ENCODE assay signal across 20 cellular contexts in the genomic region with DNA sequence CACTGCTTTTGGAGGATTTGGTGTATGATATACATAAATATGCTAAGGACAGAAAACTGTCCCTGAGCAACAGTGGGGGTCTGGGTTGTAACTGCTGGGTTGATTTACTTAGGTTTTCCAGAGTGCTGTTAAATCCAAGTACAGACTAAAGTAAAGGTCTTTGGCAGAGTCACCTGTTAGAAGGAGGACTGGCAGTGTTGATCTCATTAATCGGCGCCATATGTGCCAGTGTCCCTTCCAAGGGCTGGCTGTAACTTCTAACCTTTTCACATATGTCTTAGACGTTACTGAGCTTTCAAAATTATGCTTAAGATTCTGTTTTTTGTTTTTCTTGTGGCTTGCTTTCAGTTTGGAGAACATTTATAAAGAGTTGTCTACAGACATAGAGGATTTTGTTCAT.
"Had no signal": no experiment of that assay in that cellular context is flagged by ENCODE, and none has a peak within 500 bp of the region (broad histone marks: within the 10 kb centered on the region; RNA-seq: fewer than 3 reads in every experiment).

No MANE protein-coding gene starts in this region.

- ATAC-seq: activated CD4-positive, alpha-beta T cell treated with anti-CD3 and anti-CD28 coated beads for 36 hours; activated CD8-positive, alpha-beta T cell treated with anti-CD3 and anti-CD28 coated beads for 36 hours; activated T-cell treated with anti-CD3 and anti-CD28 coated beads, Interleukin-2, amount 50 U/mL, for 72 hours; T-cell had no signal

- H3K27me3 ChIP-seq: breast epithelium had no signal

- H3K9me3 ChIP-seq: breast epithelium had no signal

- H3K27ac ChIP-seq: SK-N-MC, WERI-Rb-1 had no signal

- H3K36me3 ChIP-seq: breast epithelium had no signal

- DNase-seq: activated CD4-positive, alpha-beta T cell treated with anti-CD3 and anti-CD28 coated beads for 36 hours; activated CD4-positive, alpha-beta T cell treated with anti-CD3 and anti-CD28 coated beads, Interleukin-2, amount 50 U/mL, for 1 hour; activated CD8-positive, alpha-beta memory T cell treated with anti-CD3 and anti-CD28 coated beads, Interleukin-2, amount 50 U/mL, for 4 hours; activated CD8-positive, alpha-beta T cell treated with anti-CD3 and anti-CD28 coated beads for 36 hours; activated gamma-delta T cell treated with Interleukin-2 at 50 U/mL for 16 hours; activated naive CD4-positive, alpha-beta T cell treated with anti-CD3 and anti-CD28 coated beads, Interleukin-2, amount 10 ng/mL, durations not matched to agents 7 days and 5 days; activated naive CD8-positive, alpha-beta T cell treated with anti-CD3 and anti-CD28 coated beads for 36 hours; activated T-cell treated with anti-CD3 and anti-CD28 coated beads, Interleukin-2, amount 50 U/mL, for 72 hours; aorta; NCI-H1048; NCI-H1930; NCI-H2171; NCI-H2227 treated with DMSO at 0.1 percent for 48 hours; NCI-H446 treated with DMSO at 0.1 percent for 48 hours; NCI-H524 treated with DMSO at 0.1 percent for 48 hours; NCI-H748 treated with DMSO at 0.1 percent for 48 hours; T-cell; WERI-Rb-1 had no signal

- H3K4me3 ChIP-seq: breast epithelium, SK-N-MC had no signal
